14 cellular contexts compared by ENCODE assay signal in the genomic region with DNA sequence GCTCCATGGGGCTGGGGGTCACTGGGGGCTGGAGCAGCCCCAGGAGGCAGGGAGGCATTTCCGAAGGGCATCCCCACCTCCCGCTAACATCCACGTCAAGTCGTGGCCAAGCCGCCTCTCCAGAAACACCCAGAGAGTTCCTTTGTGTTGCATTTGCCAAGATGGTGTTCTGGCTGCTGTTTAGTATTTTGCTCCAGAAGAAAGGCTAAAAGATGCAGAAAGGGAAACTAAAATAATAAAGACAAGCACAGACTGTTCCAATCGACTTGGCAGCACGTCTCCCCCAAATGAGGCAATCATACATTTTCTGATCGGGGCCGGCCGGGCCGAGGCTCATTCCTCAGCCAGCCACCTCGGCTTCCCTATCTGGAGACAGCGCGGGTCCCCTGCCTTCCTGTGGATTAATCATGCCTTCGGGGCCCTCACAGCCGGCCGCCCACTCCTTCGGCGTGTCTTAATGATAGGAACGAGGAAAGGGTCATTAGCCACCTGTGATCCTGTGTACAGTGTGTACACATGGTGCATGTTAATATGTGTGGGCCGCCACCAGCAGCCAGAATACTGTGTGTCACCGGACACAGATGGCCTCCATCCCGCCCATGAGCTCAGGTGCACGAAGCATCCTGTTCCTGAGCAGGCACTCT.
A peak's percentile ranks its signal among the peaks of the same experiment; 100 is the strongest.
DNase-seq lines count a peak whose midpoint lies in the region; ATAC-seq and TF ChIP-seq lines count a peak whose summit lies in the region.
"Had no signal": no experiment of that assay in that cellular context is flagged by ENCODE, and none has a peak within 500 bp of the region (broad histone marks: within the 10 kb centered on the region; RNA-seq: fewer than 3 reads in every experiment).

No MANE protein-coding gene starts in this region.

- H3K27ac Mint-ChIP-seq in CD14-positive monocyte: no peak overlapping the region
- H3K27ac Mint-ChIP-seq: activated CD8-positive, alpha-beta memory T cell treated with anti-CD3 and anti-CD28 coated beads, Interleukin-2, amount 10 ng/mL, durations not matched to agents 7 days and 5 days; activated naive CD4-positive, alpha-beta T cell treated with anti-CD3 and anti-CD28 coated beads, Interleukin-2, amount 50 U/mL, for 72 hours; mesothelial cell of epicardium had no signal

- no peak for TF ChIP-seq POLR2A in gastrocnemius medialis (IDR thresholded peaks at IDR 0.05)

- H3K4me1 ChIP-seq in GM23248 (ENCODE audit: insufficient read depth) (peaks cover 25% of the 10 kb centered on the region), right atrium auricular region (peaks cover 0 to 20% of the 10 kb centered on the region in 2 donors), gastrocnemius medialis (peaks cover 7 to 8% of the 10 kb centered on the region in 2 donors), Karpas-422 (ENCODE audit: low read length) (no peaks in the 10 kb centered on the region)

- H3K36me3 ChIP-seq in GM23248 (ENCODE audit: low read depth) (no peaks in the 10 kb centered on the region), right atrium auricular region (no peaks in the 10 kb centered on the region), gastrocnemius medialis (no peaks in the 10 kb centered on the region), Karpas-422 (ENCODE audit: insufficient read depth, low read length) (no peaks in the 10 kb centered on the region)

- H3K4me1 Mint-ChIP-seq in CD14-positive monocyte: no peaks in the 10 kb centered on the region

- TF ChIP-seq CTCF in choroid plexus epithelial cell (conservative IDR thresholded peaks at IDR 0.05; ENCODE audit: low read depth, low read length) (no peak), right atrium auricular region (IDR thresholded peaks at IDR 0.05) (no peak), gastrocnemius medialis (IDR thresholded peaks at IDR 0.05 in 4 of 5, conservative IDR thresholded peaks at IDR 0.05 in 1 of 5) (no peak), CD14-positive monocyte (IDR thresholded peaks at IDR 0.05) (no peak)

- H3K9me3 ChIP-seq in GM23248 (ENCODE audit: low read depth) (no peaks in the 10 kb centered on the region), right atrium auricular region (no peaks in the 10 kb centered on the region), gastrocnemius medialis (no peaks in the 10 kb centered on the region), Karpas-422 (ENCODE audit: low read length) (no peaks in the 10 kb centered on the region)

- H2AFZ ChIP-seq in GM23248 (0 out of 2 replicates have a peak overlapping the region, but pooled peaks have one; percentile 36), Karpas-422 (ENCODE audit: low read length) (no peak overlapping the region)

- H3K79me2 ChIP-seq in GM23248 (ENCODE audit: insufficient read depth) (no peaks in the 10 kb centered on the region), Karpas-422 (ENCODE audit: low read length) (no peaks in the 10 kb centered on the region)

- H3K27me3 Mint-ChIP-seq in CD14-positive monocyte (ENCODE audit: low read depth in 3 of 3): peaks cover 3 to 9% (median 3%) of the 10 kb centered on the region in 3 donors
- H3K27me3 Mint-ChIP-seq: activated CD8-positive, alpha-beta memory T cell treated with anti-CD3 and anti-CD28 coated beads, Interleukin-2, amount 10 ng/mL, durations not matched to agents 7 days and 5 days had no signal

- no peaks in the 10 kb centered on the region for H3K36me3 Mint-ChIP-seq in CD14-positive monocyte
- H3K36me3 Mint-ChIP-seq: activated CD8-positive, alpha-beta memory T cell treated with anti-CD3 and anti-CD28 coated beads, Interleukin-2, amount 10 ng/mL, durations not matched to agents 7 days and 5 days; activated naive CD4-positive, alpha-beta T cell treated with anti-CD3 and anti-CD28 coated beads, Interleukin-2, amount 50 U/mL, for 72 hours; mesothelial cell of epicardium had no signal

- peaks cover 9% of the 10 kb centered on the region for H3F3A ChIP-seq in GM23248 (ENCODE audit: insufficient read depth)

- DNase-seq in GM23248 (peak; percentile 45), choroid plexus epithelial cell (ENCODE audit: low read depth) (peak; percentile 39), right atrium auricular region (ENCODE audit: low spot score) (peak; percentile 80), gastrocnemius medialis (peak in 1 of 2 donors; percentile 54), DMS114 treated with DMSO at 0.1 percent for 48 hours (lab: John Stamatoyannopoulos, UW; ENCODE audit: unreplicated experiment) (no peak), Karpas-422 (no peak), CD14-positive monocyte (ENCODE audit: low spot score) (no peak), activated T-cell treated with anti-CD3 and anti-CD28 coated beads for 4 hours (no peak)
- DNase-seq: activated CD8-positive, alpha-beta memory T cell treated with anti-CD3 and anti-CD28 coated beads, Interleukin-2, amount 10 ng/mL, durations not matched to agents 7 days and 5 days; cerebellar nuclear complex; DMS53 had no signal

- no peak overlapping the region for H3K4me3 Mint-ChIP-seq in CD14-positive monocyte
- H3K4me3 Mint-ChIP-seq: activated CD8-positive, alpha-beta memory T cell treated with anti-CD3 and anti-CD28 coated beads, Interleukin-2, amount 10 ng/mL, durations not matched to agents 7 days and 5 days; mesothelial cell of epicardium had no signal

- no peaks in the 10 kb centered on the region for H3K9me3 Mint-ChIP-seq in CD14-positive monocyte
- H3K9me3 Mint-ChIP-seq: activated naive CD4-positive, alpha-beta T cell treated with anti-CD3 and anti-CD28 coated beads, Interleukin-2, amount 50 U/mL, for 72 hours; mesothelial cell of epicardium had no signal

- H4K20me1 ChIP-seq in GM23248 (ENCODE audit: insufficient read depth) (no peaks in the 10 kb centered on the region), Karpas-422 (ENCODE audit: insufficient read depth, low read depth, low read length) (peaks cover 11% of the 10 kb centered on the region; the same call in 1 of the 2 replicates)

- H3K27me3 ChIP-seq in GM23248 (replicated peaks; ENCODE audit: insufficient read depth) (no peaks in the 10 kb centered on the region), right atrium auricular region (no peaks in the 10 kb centered on the region), gastrocnemius medialis (no peaks in the 10 kb centered on the region), Karpas-422 (ENCODE audit: low read length) (no peaks in the 10 kb centered on the region)

- intact Hi-C loops in gastrocnemius medialis (cut with DNase I; ENCODE audit: low total_unique reads) (no loop called here), CD14-positive monocyte (cut with micrococcal nuclease) (no loop called here)

- no peak overlapping the region for H3K4me3 ChIP-seq in GM23248
- no peak overlapping the region for H3K4me3 ChIP-seq in choroid plexus epithelial cell (ENCODE audit: low read depth, low read length)
- no peak overlapping the region for H3K4me3 ChIP-seq in right atrium auricular region
- no peak overlapping the region for H3K4me3 ChIP-seq in gastrocnemius medialis
- no peak overlapping the region for H3K4me3 ChIP-seq in Karpas-422 (ENCODE audit: low read length)

- H3K27ac ChIP-seq in GM23248 (no peak overlapping the region), right atrium auricular region (peak overlapping the region; percentile 55 to 68), gastrocnemius medialis (peak overlapping the region; percentile 32 to 56 (median 48)), Karpas-422 (ENCODE audit: low read length) (no peak overlapping the region)

- H3K4me2 ChIP-seq in GM23248 (ENCODE audit: unreplicated experiment): peak overlapping the region; percentile 9
- H3K4me2 ChIP-seq in Karpas-422 (ENCODE audit: low read depth, low read length, poor library complexity, severe bottlenecking): no peak overlapping the region

- H3K9me2 ChIP-seq in GM23248 (ENCODE audit: insufficient read depth) (no peaks in the 10 kb centered on the region), Karpas-422 (replicated peaks; ENCODE audit: insufficient read depth, low read length) (no peaks in the 10 kb centered on the region)

- WGBS in GM23248 (ENCODE audit: low coverage in 1 of 2, low lambda C conversion rate in 2 of 2, missing lambda C conversion rate in 2 of 2), 2 experiments: 37 to 39% methylated on average over 24 of the region's 24 CpGs

- in situ Hi-C loops in GM23248 (cut with MboI) (no loop called here), gastrocnemius medialis (cut with MboI; ENCODE audit: low sequenced_read_pairs in 4 of 4) (no loop called here)

- ATAC-seq in gastrocnemius medialis: peak; percentile 37 to 58
- ATAC-seq: activated CD8-positive, alpha-beta memory T cell treated with anti-CD3 and anti-CD28 coated beads, Interleukin-2, amount 10 ng/mL, durations not matched to agents 7 days and 5 days; activated naive CD4-positive, alpha-beta T cell treated with anti-CD3 and anti-CD28 coated beads, Interleukin-2, amount 50 U/mL, for 72 hours; HCT116 had no signal

- H3K9ac ChIP-seq in GM23248 (no peak overlapping the region), Karpas-422 (ENCODE audit: low read length) (no peak overlapping the region)

Comparison
In these comparisons a context has a peak if more than half of its experiments do, and no peak if none do; other contexts are left out.
1. DNase-seq: peak in GM23248 (single experiment), choroid plexus epithelial cell (single experiment) and right atrium auricular region (single experiment); none in DMS114 treated with DMSO at 0.1 percent for 48 hours (single experiment), Karpas-422 (single experiment), CD14-positive monocyte (single experiment) and activated T-cell treated with anti-CD3 and anti-CD28 coated beads for 4 hours (single experiment).
2. H3K27ac ChIP-seq: peak in right atrium auricular region (2 of 2) and gastrocnemius medialis (4 of 4); none in GM23248 (single experiment) and Karpas-422 (single experiment).